In genomic region chr19:40422428-40423226, GRCh38 we compare ENCODE assay signal across 10 cellular contexts. TPM values are rescaled to one million over a fixed set of nuclear protein-coding genes. Genes with fewer than 3 reads are reported as not detected.
DNase-seq lines count a peak whose midpoint lies in the region; ATAC-seq, FAIRE-seq and TF ChIP-seq lines count a peak whose summit lies in the region.
"Had no signal": no experiment of that assay in that cellular context is flagged by ENCODE, and none has a peak within 500 bp of the region (broad histone marks: within the 10 kb centered on the region; RNA-seq: fewer than 3 reads in every experiment).

No MANE protein-coding gene starts in this region.

- H3K4me1 ChIP-seq in astrocyte (ENCODE audit: insufficient read depth, low read length) (peaks cover 21% of the 10 kb centered on the region), mucosa of stomach (ENCODE audit: control insufficient read depth, insufficient read depth, low read length) (peaks cover 25% of the 10 kb centered on the region), tibial artery (peaks cover 0 to 44% (median 36%) of the 10 kb centered on the region in 4 donors)

- H4K20me1 ChIP-seq in astrocyte (ENCODE audit: insufficient read depth, low read length), result peaks cover 20% of the 10 kb centered on the region

- H3K9ac ChIP-seq in astrocyte (ENCODE audit: low read length), result peak overlapping the region; percentile 13
- peak overlapping the region; percentile 44 for H3K9ac ChIP-seq in mucosa of stomach (ENCODE audit: low read length)

- H3K4me1 Mint-ChIP-seq in activated naive CD4-positive, alpha-beta T cell treated with anti-CD3 and anti-CD28 coated beads, Interleukin-2, amount 10 ng/mL, durations not matched to agents 7 days and 5 days, result peaks cover 52% of the 10 kb centered on the region
- peaks cover 14% of the 10 kb centered on the region for H3K4me1 Mint-ChIP-seq in astrocyte (ENCODE audit: low read depth, unreplicated experiment)

- H3K4me3 ChIP-seq in astrocyte (ENCODE audit: insufficient read depth, low read depth, low read length) (no peak overlapping the region), mucosa of stomach (ENCODE audit: low read length) (no peak overlapping the region), tibial artery (no peak overlapping the region)

- H2AFZ ChIP-seq in astrocyte (ENCODE audit: low read depth, low read length), result no peak overlapping the region

- ATAC-seq in GM21381 (IDR thresholded peaks at IDR 0.05; ENCODE audit: unreplicated experiment), result no peak

- H3K27me3 Mint-ChIP-seq in activated naive CD4-positive, alpha-beta T cell treated with anti-CD3 and anti-CD28 coated beads, Interleukin-2, amount 10 ng/mL, durations not matched to agents 7 days and 5 days, result peaks cover 13% of the 10 kb centered on the region
- no peaks in the 10 kb centered on the region for H3K27me3 Mint-ChIP-seq in astrocyte (ENCODE audit: low read depth, unreplicated experiment)

- H3K9me3 ChIP-seq in astrocyte (ENCODE audit: insufficient read depth, low read depth, low read length) (no peaks in the 10 kb centered on the region), mucosa of stomach (ENCODE audit: control insufficient read depth, low read length) (no peaks in the 10 kb centered on the region), tibial artery (no peaks in the 10 kb centered on the region)

- CTCF ChIA-PET in activated naive CD4-positive, alpha-beta T cell treated with anti-CD3 and anti-CD28 coated beads, Interleukin-2, amount 10 ng/mL, durations not matched to agents 7 days and 5 days (lab: Charles Lee), result interaction anchor here (2.7 kb wide), 1 partner anchor 11 kb away, joined by 9 read pairs; no protein-coding TSS in a partner anchor

- no peaks in the 10 kb centered on the region for H3K27me3 ChIP-seq in astrocyte (ENCODE audit: insufficient read depth, low read length)
- no peaks in the 10 kb centered on the region for H3K27me3 ChIP-seq in mucosa of stomach (ENCODE audit: control insufficient read depth, insufficient read depth, low read length)
- H3K27me3 ChIP-seq in tibial artery, result peaks cover 0 to 3% of the 10 kb centered on the region in 2 donors

- H3K4me2 ChIP-seq in astrocyte (ENCODE audit: low read length), result peak overlapping the region; percentile 13

- TF ChIP-seq POLR2A in GM12891 (IDR thresholded peaks at IDR 0.05; ENCODE audit: low read depth, low read length), result no peak

- TF ChIP-seq CTCF in astrocyte (IDR thresholded peaks at IDR 0.05; ENCODE audit: insufficient read depth, low read depth, low read length), result no peak
- no peak for TF ChIP-seq CTCF in tibial artery (IDR thresholded peaks at IDR 0.05)

- no peaks in the 10 kb centered on the region for H3K9me3 Mint-ChIP-seq in activated naive CD4-positive, alpha-beta T cell treated with anti-CD3 and anti-CD28 coated beads, Interleukin-2, amount 10 ng/mL, durations not matched to agents 7 days and 5 days
- H3K9me3 Mint-ChIP-seq in astrocyte (ENCODE audit: unreplicated experiment), result no peaks in the 10 kb centered on the region

- intact Hi-C loops in tibial artery (cut with DNase I; ENCODE audit: low total_unique reads), result no loop called here

- peaks cover 38% of the 10 kb centered on the region for H3K79me2 ChIP-seq in astrocyte (ENCODE audit: insufficient read depth, low read length)

- H3K27ac ChIP-seq in astrocyte (ENCODE audit: low read depth, low read length) (peak overlapping the region; percentile 17), tibial artery (peak overlapping the region; percentile 94 to 98)

- FAIRE-seq in astrocyte (lab: Jason Lieb, UNC), result no peak
- FAIRE-seq in GM12891 (lab: Jason Lieb, UNC), result no peak

- H3K36me3 Mint-ChIP-seq in activated naive CD4-positive, alpha-beta T cell treated with anti-CD3 and anti-CD28 coated beads, Interleukin-2, amount 10 ng/mL, durations not matched to agents 7 days and 5 days, result peaks cover 16% of the 10 kb centered on the region
- H3K36me3 Mint-ChIP-seq in astrocyte (ENCODE audit: low read depth, unreplicated experiment), result peaks cover 3% of the 10 kb centered on the region

- peak overlapping the region; percentile 95 for H3K27ac Mint-ChIP-seq in activated naive CD4-positive, alpha-beta T cell treated with anti-CD3 and anti-CD28 coated beads, Interleukin-2, amount 10 ng/mL, durations not matched to agents 7 days and 5 days
- H3K27ac Mint-ChIP-seq in astrocyte (ENCODE audit: unreplicated experiment), result peak overlapping the region; percentile 91

- peak overlapping the region; percentile 81 for H3K4me3 Mint-ChIP-seq in activated naive CD4-positive, alpha-beta T cell treated with anti-CD3 and anti-CD28 coated beads, Interleukin-2, amount 10 ng/mL, durations not matched to agents 7 days and 5 days
- H3K4me3 Mint-ChIP-seq in astrocyte (ENCODE audit: unreplicated experiment), result peak overlapping the region; percentile 4

- no peak for DNase-seq in activated naive CD4-positive, alpha-beta T cell treated with anti-CD3 and anti-CD28 coated beads, Interleukin-2, amount 10 ng/mL, durations not matched to agents 7 days and 5 days
- no peak for DNase-seq in activated naive CD4-positive, alpha-beta T cell treated with anti-CD3 and anti-CD28 coated beads, Interleukin-2, amount 50 U/mL, for 16 hours
- no peak for DNase-seq in astrocyte (ENCODE audit: low read depth)
- no peak for DNase-seq in tibial artery
- no peak for DNase-seq in GM12891 (ENCODE audit: insufficient read length, low spot score)
- DNase-seq in LoVo (ENCODE audit: low spot score), result no peak
- DNase-seq: kidney glomerular epithelial cell, NCI-H526 treated with DMSO at 0.1 percent for 48 hours had no signal

- H3K36me3 ChIP-seq in astrocyte (ENCODE audit: insufficient read depth, low read length) (peaks cover 10% of the 10 kb centered on the region), mucosa of stomach (ENCODE audit: control insufficient read depth, insufficient read depth, low read length) (no peaks in the 10 kb centered on the region), tibial artery (peaks cover 10 to 13% (median 11%) of the 10 kb centered on the region in 3 donors)

TF ChIP-seq in GM12891, 5 proteins besides CTCF, POLR2A, EP300 and RAD21:
- TF ChIP-seq PAX5 (IDR thresholded peaks at IDR 0.05; ENCODE audit: insufficient read depth, low read length, severe bottlenecking) (no peak), POLR2AphosphoS5 (IDR thresholded peaks at IDR 0.05; ENCODE audit: low read depth, low read length) (no peak), TAF1 (IDR thresholded peaks at IDR 0.05; ENCODE audit: low read depth, low read length) (no peak), POU2F2 (IDR thresholded peaks at IDR 0.05; ENCODE audit: low read depth, low read length) (no peak), SPI1 (IDR thresholded peaks at IDR 0.05; ENCODE audit: low read depth, low read length) (no peak)

RNA-seq across cellular contexts. Expression of gene SERTAD1, which starts 3.2 kb away (rescaled TPM):
- total RNA-seq in astrocyte, result 21.6 and 22.9 TPM in 2 replicates
- polyA plus RNA-seq in GM12891 (2012; ENCODE audit: low read depth, missing spikeins), result 11.7 TPM

RNA-seq across cellular contexts. Expression of gene PRX, which starts 9.4 kb away (rescaled TPM):
- 1.5 and 2.6 TPM in 2 replicates for total RNA-seq in astrocyte
- 0.87 TPM for polyA plus RNA-seq in GM12891 (2012; ENCODE audit: low read depth, missing spikeins)

RNA-seq across cellular contexts. Expression of gene SERTAD3, which starts 21.5 kb away (rescaled TPM):
- 49.7 and 58.5 TPM in 2 replicates for total RNA-seq in astrocyte
- polyA plus RNA-seq in GM12891 (2012; ENCODE audit: low read depth, missing spikeins), result 8.8 TPM

RNA-seq across cellular contexts. Expression of gene HIPK4, which starts 32.6 kb away (rescaled TPM):
- 0.12 TPM in 1 of 2 replicates, not detected in the other for total RNA-seq in astrocyte
- polyA plus RNA-seq in GM12891 (2012; ENCODE audit: low read depth, missing spikeins), result 0.04 TPM

RNA-seq across cellular contexts. Expression of gene BLVRB, which starts 42.9 kb away (rescaled TPM):
- total RNA-seq in astrocyte, result 27.1 and 32.7 TPM in 2 replicates
- polyA plus RNA-seq in GM12891 (2012; ENCODE audit: low read depth, missing spikeins), result 20.9 TPM
